ENCODE assay signal across 1 cellular context in genomic region chr16:21233521-21234150, GRCh38.
TF ChIP-seq lines count a peak whose summit lies in the region.

Gene ANKS4B, plus strand, starts transcription at chr16:21233699. Its CDS starts 39 bp downstream, at chr16:21233738.

TF ChIP-seq in HepG2, 621 proteins besides CTCF, POLR2A, EP300 and RAD21 (continued from another document and continues in another):
- no peak for TF ChIP-seq ZNF407 (CRISPR knock-in tag; IDR thresholded peaks at IDR 0.05; ENCODE audit: not compliant biosample characterization)
- 0 out of 2 replicates have a peak, but pooled peaks have one; percentile 37 for TF ChIP-seq TBP (CRISPR knock-in tag; IDR thresholded peaks at IDR 0.05)
- TF ChIP-seq SNAPC4 (CRISPR knock-in tag; IDR thresholded peaks at IDR 0.05): no peak; the same call in 1 of the 2 replicates
- no peak for TF ChIP-seq ZNF33A (CRISPR knock-in tag; IDR thresholded peaks at IDR 0.05; ENCODE audit: borderline replicate concordance)
- TF ChIP-seq UBTF (CRISPR knock-in tag; IDR thresholded peaks at IDR 0.05): peak; percentile 48; the same call in 1 of the 2 replicates
- TF ChIP-seq ZNF709 (CRISPR knock-in tag; IDR thresholded peaks at IDR 0.05): no peak
- no peak for TF ChIP-seq ZFP91 (CRISPR knock-in tag; IDR thresholded peaks at IDR 0.05; ENCODE audit: borderline replicate concordance)
- TF ChIP-seq JUNB (CRISPR knock-in tag; IDR thresholded peaks at IDR 0.05; ENCODE audit: borderline replicate concordance): no peak
- no peak for TF ChIP-seq RORA (CRISPR knock-in tag; IDR thresholded peaks at IDR 0.05)
- no peak for TF ChIP-seq ZUFSP (CRISPR knock-in tag; IDR thresholded peaks at IDR 0.05; ENCODE audit: borderline replicate concordance)
- TF ChIP-seq FOXK1 (CRISPR knock-in tag; IDR thresholded peaks at IDR 0.05; ENCODE audit: borderline replicate concordance, low read depth): peak; percentile 98
- TF ChIP-seq DZIP1 (CRISPR knock-in tag; IDR thresholded peaks at IDR 0.05): no peak
- no peak for TF ChIP-seq HOXA7 (CRISPR knock-in tag; IDR thresholded peaks at IDR 0.05)
- peak; percentile 98 for TF ChIP-seq ZNF331 (CRISPR knock-in tag; IDR thresholded peaks at IDR 0.05)
- no peak for TF ChIP-seq PAWR (CRISPR knock-in tag; IDR thresholded peaks at IDR 0.05; ENCODE audit: borderline replicate concordance)
- 0 out of 2 replicates have a peak, but pooled peaks have one; percentile 80 for TF ChIP-seq ETV6 (CRISPR knock-in tag; conservative IDR thresholded peaks at IDR 0.05)
- TF ChIP-seq GABPB1 (CRISPR knock-in tag; IDR thresholded peaks at IDR 0.05): peak; percentile 61; the same call in 1 of the 2 replicates
- TF ChIP-seq CSRNP1 (CRISPR knock-in tag; IDR thresholded peaks at IDR 0.05): no peak
- no peak for TF ChIP-seq ZNF577 (CRISPR knock-in tag; IDR thresholded peaks at IDR 0.05; ENCODE audit: borderline replicate concordance, low read depth)
- peak; percentile 100 for TF ChIP-seq RARA (CRISPR knock-in tag; IDR thresholded peaks at IDR 0.05)
- TF ChIP-seq NFIB (CRISPR knock-in tag; IDR thresholded peaks at IDR 0.05; ENCODE audit: borderline replicate concordance): no peak
- peak; percentile 78; the same call in 1 of the 2 replicates for TF ChIP-seq ZNF362 (CRISPR knock-in tag; IDR thresholded peaks at IDR 0.05; ENCODE audit: borderline replicate concordance)
- no peak for TF ChIP-seq HNRNPK (IDR thresholded peaks at IDR 0.05; ENCODE audit: low read depth, low read length, poor library complexity, severe bottlenecking)
- TF ChIP-seq ZNF282 (IDR thresholded peaks at IDR 0.05; ENCODE audit: partially characterized antibody): no peak
